27 cellular contexts compared by ENCODE assay signal in genomic region chr9:88960632-88961031, GRCh38. TPM values are rescaled to one million over a fixed set of nuclear protein-coding genes. Genes with fewer than 3 reads are reported as not detected.
"Had no signal": no experiment of that assay in that cellular context is flagged by ENCODE, and none has a peak within 500 bp of the region (broad histone marks: within the 10 kb centered on the region; RNA-seq: fewer than 3 reads in every experiment).

No MANE protein-coding gene starts in this region.

- H3K9ac ChIP-seq: parathyroid adenoma had no signal

- H3K4me1 ChIP-seq: parathyroid adenoma, psoas muscle, right lobe of liver, sigmoid colon, suprapubic skin, testis, tibial artery, transverse colon, upper lobe of right lung, uterus had no signal

- H3K36me3 ChIP-seq: ovary, right lobe of liver, sigmoid colon, suprapubic skin, tibial artery, transverse colon, upper lobe of right lung, uterus had no signal

- H3K9me3 ChIP-seq: ovary, psoas muscle, right lobe of liver, sigmoid colon, suprapubic skin, testis, tibial artery, transverse colon, upper lobe of right lung, uterus had no signal

- ATAC-seq: naive thymus-derived CD8-positive, alpha-beta T cell; psoas muscle; right cardiac atrium; right lobe of liver; stimulated activated memory B cell treated with anti-CD40 and anti-IgM and Interleukin-4, amounts not matched to agents 10 μg/mL and 1 μg/mL and 100 μg/mL, for 72 hours; stimulated activated naive CD8-positive, alpha-beta T cell treated with anti-CD3 and anti-CD28 coated beads, Interleukin-15, amount 100 ng/mL, for 72 hours; stimulated activated naive CD8-positive, alpha-beta T cell treated with anti-CD3 and anti-CD28 coated beads, Interleukin-15, Interleukin-2, amounts not matched to agents 100 U/mL and 50 U/mL, for 24 hours; upper lobe of right lung had no signal

- H3K4me3 ChIP-seq: ovary, psoas muscle, right lobe of liver, sigmoid colon, suprapubic skin, testis, tibial artery, transverse colon, upper lobe of right lung, uterus had no signal

- H3K27ac ChIP-seq: ovary, parathyroid adenoma, psoas muscle, right lobe of liver, sigmoid colon, suprapubic skin, testis, tibial artery, transverse colon, upper lobe of right lung, uterus had no signal

- DNase-seq: naive thymus-derived CD8-positive, alpha-beta T cell; nephron progenitor cell; occipital lobe; ovary; posterior cingulate gyrus; psoas muscle; right cardiac atrium; right lobe of liver; sigmoid colon; small intestine; stimulated activated CD4-positive, alpha-beta T cell treated with anti-CD3 and anti-CD28 coated beads, Interleukin-1b, Interleukin-23, amount 100 ng/mL, for 48 hours; stimulated activated CD4-positive, alpha-beta T cell treated with anti-CD3 and anti-CD28 coated beads, Interleukin-4, amount 100 ng/mL, for 1 hour; stimulated activated CD4-positive, alpha-beta T cell treated with anti-CD3 and anti-CD28 coated beads, Interleukin-4, amount 100 ng/mL, for 4 hours; stimulated activated CD8-positive, alpha-beta memory T cell treated with anti-CD3 and anti-CD28 coated beads, Interleukin-4, amount 100 ng/mL, for 48 hours; stimulated activated naive CD4-positive, alpha-beta T cell; stimulated activated naive CD8-positive, alpha-beta T cell treated with anti-CD3 and anti-CD28 coated beads, Interleukin-15, amount 100 ng/mL, for 72 hours; stimulated activated naive CD8-positive, alpha-beta T cell treated with anti-CD3 and anti-CD28 coated beads, Interleukin-15, Interleukin-2, amounts not matched to agents 100 U/mL and 50 U/mL, for 24 hours; substantia nigra; testis; tibial artery; transverse colon; upper lobe of right lung; uterus had no signal

- H3K27me3 ChIP-seq: ovary, right lobe of liver, sigmoid colon, testis, transverse colon, upper lobe of right lung, uterus had no signal

- H2AFZ ChIP-seq: parathyroid adenoma had no signal

RNA-seq across cellular contexts. Expression of gene S1PR3, which starts 30.6 kb away (rescaled TPM):
- total RNA-seq: naive thymus-derived CD8-positive, alpha-beta T cell; natural killer cell treated with Interleukin-12 subunit alpha and Interleukin-12 subunit beta and Interleukin-15 and Interleukin-18, amount 100 ng/mL, for 72 hours had no signal
- polyA plus RNA-seq: naive thymus-derived CD8-positive, alpha-beta T cell had no signal
